ENCODE assay signal across 1 cellular context in genomic region chr15:75578206-75578947, GRCh38.
A peak's percentile ranks its signal among the peaks of the same experiment; 100 is the strongest.
TF ChIP-seq lines count a peak whose summit lies in the region.

No MANE protein-coding gene starts in this region.

TF ChIP-seq in K562, 482 proteins besides CTCF, POLR2A, EP300 and RAD21 (continued from another document and continues in another):
- no peak for TF ChIP-seq CUX1 (CRISPR knock-in tag; IDR thresholded peaks at IDR 0.05)
- peak; percentile 69; the same call in 1 of the 2 replicates for TF ChIP-seq RB1 (IDR thresholded peaks at IDR 0.05; ENCODE audit: low read depth)
- no peak for TF ChIP-seq SOX6 (IDR thresholded peaks at IDR 0.05)
- TF ChIP-seq, protein P1, sequence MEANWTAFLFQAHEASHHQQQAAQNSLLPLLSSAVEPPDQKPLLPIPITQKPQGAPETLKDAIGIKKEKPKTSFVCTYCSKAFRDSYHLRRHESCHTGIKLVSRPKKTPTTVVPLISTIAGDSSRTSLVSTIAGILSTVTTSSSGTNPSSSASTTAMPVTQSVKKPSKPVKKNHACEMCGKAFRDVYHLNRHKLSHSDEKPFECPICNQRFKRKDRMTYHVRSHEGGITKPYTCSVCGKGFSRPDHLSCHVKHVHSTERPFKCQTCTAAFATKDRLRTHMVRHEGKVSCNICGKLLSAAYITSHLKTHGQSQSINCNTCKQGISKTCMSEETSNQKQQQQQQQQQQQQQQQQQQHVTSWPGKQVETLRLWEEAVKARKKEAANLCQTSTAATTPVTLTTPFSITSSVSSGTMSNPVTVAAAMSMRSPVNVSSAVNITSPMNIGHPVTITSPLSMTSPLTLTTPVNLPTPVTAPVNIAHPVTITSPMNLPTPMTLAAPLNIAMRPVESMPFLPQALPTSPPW (CRISPR knock-in tag; IDR thresholded peaks at IDR 0.05) = no peak
- no peak for TF ChIP-seq PHF21A (IDR thresholded peaks at IDR 0.05; ENCODE audit: borderline replicate concordance, low read depth)
- TF ChIP-seq SIN3B (IDR thresholded peaks at IDR 0.05; ENCODE audit: low read depth) = 0 out of 2 replicates have a peak, but pooled peaks have one; percentile 23
- no peak for TF ChIP-seq IRF1 (CRISPR knock-in tag; IDR thresholded peaks at IDR 0.05; ENCODE audit: borderline replicate concordance)
- TF ChIP-seq COPS2 (conservative IDR thresholded peaks at IDR 0.05) = no peak
- TF ChIP-seq PRDM10 (IDR thresholded peaks at IDR 0.05; ENCODE audit: partially characterized antibody) = peak; percentile 63
- no peak for TF ChIP-seq THRA (IDR thresholded peaks at IDR 0.05)
- no peak for TF ChIP-seq CBFA2T3 (IDR thresholded peaks at IDR 0.05)
- no peak for TF ChIP-seq BRD4 (IDR thresholded peaks at IDR 0.05)
- TF ChIP-seq RNF2 (IDR thresholded peaks at IDR 0.05) = no peak
- TF ChIP-seq, protein P2, sequence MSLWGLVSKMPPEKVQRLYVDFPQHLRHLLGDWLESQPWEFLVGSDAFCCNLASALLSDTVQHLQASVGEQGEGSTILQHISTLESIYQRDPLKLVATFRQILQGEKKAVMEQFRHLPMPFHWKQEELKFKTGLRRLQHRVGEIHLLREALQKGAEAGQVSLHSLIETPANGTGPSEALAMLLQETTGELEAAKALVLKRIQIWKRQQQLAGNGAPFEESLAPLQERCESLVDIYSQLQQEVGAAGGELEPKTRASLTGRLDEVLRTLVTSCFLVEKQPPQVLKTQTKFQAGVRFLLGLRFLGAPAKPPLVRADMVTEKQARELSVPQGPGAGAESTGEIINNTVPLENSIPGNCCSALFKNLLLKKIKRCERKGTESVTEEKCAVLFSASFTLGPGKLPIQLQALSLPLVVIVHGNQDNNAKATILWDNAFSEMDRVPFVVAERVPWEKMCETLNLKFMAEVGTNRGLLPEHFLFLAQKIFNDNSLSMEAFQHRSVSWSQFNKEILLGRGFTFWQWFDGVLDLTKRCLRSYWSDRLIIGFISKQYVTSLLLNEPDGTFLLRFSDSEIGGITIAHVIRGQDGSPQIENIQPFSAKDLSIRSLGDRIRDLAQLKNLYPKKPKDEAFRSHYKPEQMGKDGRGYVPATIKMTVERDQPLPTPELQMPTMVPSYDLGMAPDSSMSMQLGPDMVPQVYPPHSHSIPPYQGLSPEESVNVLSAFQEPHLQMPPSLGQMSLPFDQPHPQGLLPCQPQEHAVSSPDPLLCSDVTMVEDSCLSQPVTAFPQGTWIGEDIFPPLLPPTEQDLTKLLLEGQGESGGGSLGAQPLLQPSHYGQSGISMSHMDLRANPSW (CRISPR knock-in tag; IDR thresholded peaks at IDR 0.05) = no peak
- peak; percentile 79 for TF ChIP-seq POLR2G (IDR thresholded peaks at IDR 0.05; ENCODE audit: low read depth, low read length)
- no peak for TF ChIP-seq ZNF551 (CRISPR knock-in tag; IDR thresholded peaks at IDR 0.05)
- TF ChIP-seq, protein P3, sequence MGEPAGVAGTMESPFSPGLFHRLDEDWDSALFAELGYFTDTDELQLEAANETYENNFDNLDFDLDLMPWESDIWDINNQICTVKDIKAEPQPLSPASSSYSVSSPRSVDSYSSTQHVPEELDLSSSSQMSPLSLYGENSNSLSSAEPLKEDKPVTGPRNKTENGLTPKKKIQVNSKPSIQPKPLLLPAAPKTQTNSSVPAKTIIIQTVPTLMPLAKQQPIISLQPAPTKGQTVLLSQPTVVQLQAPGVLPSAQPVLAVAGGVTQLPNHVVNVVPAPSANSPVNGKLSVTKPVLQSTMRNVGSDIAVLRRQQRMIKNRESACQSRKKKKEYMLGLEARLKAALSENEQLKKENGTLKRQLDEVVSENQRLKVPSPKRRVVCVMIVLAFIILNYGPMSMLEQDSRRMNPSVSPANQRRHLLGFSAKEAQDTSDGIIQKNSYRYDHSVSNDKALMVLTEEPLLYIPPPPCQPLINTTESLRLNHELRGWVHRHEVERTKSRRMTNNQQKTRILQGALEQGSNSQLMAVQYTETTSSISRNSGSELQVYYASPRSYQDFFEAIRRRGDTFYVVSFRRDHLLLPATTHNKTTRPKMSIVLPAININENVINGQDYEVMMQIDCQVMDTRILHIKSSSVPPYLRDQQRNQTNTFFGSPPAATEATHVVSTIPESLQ (CRISPR knock-in tag; IDR thresholded peaks at IDR 0.05) = peak; percentile 38; the same call in 1 of the 2 replicates
- no peak for TF ChIP-seq ZNF764 (CRISPR knock-in tag; IDR thresholded peaks at IDR 0.05; ENCODE audit: low read depth)
- TF ChIP-seq CC2D1A (IDR thresholded peaks at IDR 0.05) = no peak
- TF ChIP-seq POLR2AphosphoS2 (IDR thresholded peaks at IDR 0.05; ENCODE audit: low read length) = no peak
- TF ChIP-seq ZNF431 (CRISPR knock-in tag; IDR thresholded peaks at IDR 0.05) = no peak
- TF ChIP-seq CREB3L1 (IDR thresholded peaks at IDR 0.05; ENCODE audit: borderline replicate concordance, low read depth) = no peak
- TF ChIP-seq ZBTB5 (IDR thresholded peaks at IDR 0.05) = no peak
- TF ChIP-seq, protein P4, sequence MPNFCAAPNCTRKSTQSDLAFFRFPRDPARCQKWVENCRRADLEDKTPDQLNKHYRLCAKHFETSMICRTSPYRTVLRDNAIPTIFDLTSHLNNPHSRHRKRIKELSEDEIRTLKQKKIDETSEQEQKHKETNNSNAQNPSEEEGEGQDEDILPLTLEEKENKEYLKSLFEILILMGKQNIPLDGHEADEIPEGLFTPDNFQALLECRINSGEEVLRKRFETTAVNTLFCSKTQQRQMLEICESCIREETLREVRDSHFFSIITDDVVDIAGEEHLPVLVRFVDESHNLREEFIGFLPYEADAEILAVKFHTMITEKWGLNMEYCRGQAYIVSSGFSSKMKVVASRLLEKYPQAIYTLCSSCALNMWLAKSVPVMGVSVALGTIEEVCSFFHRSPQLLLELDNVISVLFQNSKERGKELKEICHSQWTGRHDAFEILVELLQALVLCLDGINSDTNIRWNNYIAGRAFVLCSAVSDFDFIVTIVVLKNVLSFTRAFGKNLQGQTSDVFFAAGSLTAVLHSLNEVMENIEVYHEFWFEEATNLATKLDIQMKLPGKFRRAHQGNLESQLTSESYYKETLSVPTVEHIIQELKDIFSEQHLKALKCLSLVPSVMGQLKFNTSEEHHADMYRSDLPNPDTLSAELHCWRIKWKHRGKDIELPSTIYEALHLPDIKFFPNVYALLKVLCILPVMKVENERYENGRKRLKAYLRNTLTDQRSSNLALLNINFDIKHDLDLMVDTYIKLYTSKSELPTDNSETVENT (CRISPR knock-in tag; IDR thresholded peaks at IDR 0.05) = peak; percentile 42; the same call in 1 of the 2 replicates
- peak; percentile 10 for TF ChIP-seq TBP (optimal IDR thresholded peaks at IDR 0.05; ENCODE audit: low read depth, low read length)
- TF ChIP-seq ZSCAN29 (IDR thresholded peaks at IDR 0.05) = no peak
- TF ChIP-seq GABPA (tag; conservative IDR thresholded peaks at IDR 0.05; ENCODE audit: low read depth) = peak; percentile 35
- peak; percentile 76; the same call in 1 of the 2 replicates for TF ChIP-seq GATAD2B (IDR thresholded peaks at IDR 0.05; ENCODE audit: borderline replicate concordance)
- TF ChIP-seq TEAD1 (CRISPR knock-in tag; IDR thresholded peaks at IDR 0.05) = no peak
- TF ChIP-seq, protein P5, sequence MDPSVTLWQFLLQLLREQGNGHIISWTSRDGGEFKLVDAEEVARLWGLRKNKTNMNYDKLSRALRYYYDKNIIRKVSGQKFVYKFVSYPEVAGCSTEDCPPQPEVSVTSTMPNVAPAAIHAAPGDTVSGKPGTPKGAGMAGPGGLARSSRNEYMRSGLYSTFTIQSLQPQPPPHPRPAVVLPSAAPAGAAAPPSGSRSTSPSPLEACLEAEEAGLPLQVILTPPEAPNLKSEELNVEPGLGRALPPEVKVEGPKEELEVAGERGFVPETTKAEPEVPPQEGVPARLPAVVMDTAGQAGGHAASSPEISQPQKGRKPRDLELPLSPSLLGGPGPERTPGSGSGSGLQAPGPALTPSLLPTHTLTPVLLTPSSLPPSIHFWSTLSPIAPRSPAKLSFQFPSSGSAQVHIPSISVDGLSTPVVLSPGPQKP (CRISPR knock-in tag; IDR thresholded peaks at IDR 0.05) = no peak
